8 cellular contexts compared by ENCODE assay signal in genomic region chr3:43690400-43691119, GRCh38. TPM values are rescaled to one million over a fixed set of nuclear protein-coding genes. Genes with fewer than 3 reads are reported as not detected.
DNase-seq lines count a peak whose midpoint lies in the region; ATAC-seq and TF ChIP-seq lines count a peak whose summit lies in the region.

ABHD5 (plus strand) TSS chr3:43690938; CDS start chr3:43690993, 55 bp downstream.

- peak; percentile 27 for TF ChIP-seq CTCF in kidney epithelial cell (IDR thresholded peaks at IDR 0.05; ENCODE audit: insufficient read depth, low read length, poor library complexity, severe bottlenecking)

- H3K27me3 ChIP-seq in kidney epithelial cell (ENCODE audit: control insufficient read depth, insufficient read depth, low read length): no peaks in the 10 kb centered on the region

- peak within 1 kb of the TSS; percentile 77 for H3K4me3 ChIP-seq in kidney epithelial cell (ENCODE audit: low read depth, low read length)

- DNase-seq in AG20443 (ENCODE audit: low spot score) (peak; percentile 100), NCI-H460 (ENCODE audit: extremely low read depth, low read depth) (peak; percentile 83), cerebellum (ENCODE audit: low spot score) (peak; percentile 92), kidney epithelial cell (ENCODE audit: low read depth) (peak; percentile 83)
- DNase-seq in activated CD4-positive, alpha-beta T cell treated with anti-CD3 and anti-CD28 coated beads for 1 hour: peak; percentile 94
- DNase-seq in stimulated activated CD4-positive, alpha-beta T cell treated with anti-CD3 and anti-CD28 coated beads, Interleukin-15, amount 100 ng/mL, for 48 hours (ENCODE audit: low read depth in 2 of 2): peak; percentile 76 to 88

- ATAC-seq in GM19023 (IDR thresholded peaks at IDR 0.05; ENCODE audit: unreplicated experiment): peak; percentile 90
- peak; percentile 89 for ATAC-seq in HG03280 (IDR thresholded peaks at IDR 0.05; ENCODE audit: unreplicated experiment)

- no peaks in the 10 kb centered on the region for H3K36me3 ChIP-seq in kidney epithelial cell (ENCODE audit: control insufficient read depth, insufficient read depth, low read length)

RNA-seq across cellular contexts. Expression of gene ABHD5, which starts in this region (rescaled TPM):
- total RNA-seq in NCI-H460 (2014; rRNA removed; shearing (Covaris generic)): 13.6 and 15.5 TPM in 2 replicates
- 14.7 and 17.4 TPM in 2 replicates for polyA plus RNA-seq in NCI-H460 (2014; cell fraction: nucleus; rRNA removed)
- 26.6 TPM for total RNA-seq in cerebellum
- total RNA-seq in kidney epithelial cell: 23.1 and 23.4 TPM in 2 replicates

Comparison
In these comparisons a context has a peak if more than half of its experiments do, and no peak if none do; other contexts are left out.
1. Peak in every context shown above with its lines: DNase-seq, ATAC-seq and H3K4me3 ChIP-seq.